35 cellular contexts compared by ENCODE assay signal in the genomic region with DNA sequence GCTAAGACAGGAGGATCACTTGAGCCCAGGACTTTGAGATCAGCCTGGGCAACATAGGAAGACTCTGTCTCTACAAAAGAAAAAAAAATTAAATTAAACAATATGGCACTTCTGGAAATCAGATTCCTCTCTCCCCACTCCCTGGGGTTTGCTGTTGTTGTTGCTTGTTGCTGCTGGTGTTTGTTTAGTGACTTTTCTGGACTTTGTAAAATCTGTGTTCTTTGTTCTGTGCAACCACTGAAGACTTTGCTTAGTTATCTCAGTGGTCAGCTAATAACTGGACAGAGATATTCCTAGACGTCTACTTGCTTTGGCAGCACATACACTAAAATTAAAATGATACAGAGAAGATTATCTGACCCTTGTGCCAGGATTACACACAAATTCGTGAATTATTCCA.
"Had no signal": no experiment of that assay in that cellular context is flagged by ENCODE, and none has a peak within 500 bp of the region (broad histone marks: within the 10 kb centered on the region; RNA-seq: fewer than 3 reads in every experiment).

No MANE protein-coding gene starts in this region.

- H3K27ac ChIP-seq: ascending aorta, cardiac muscle cell, VCaP had no signal

- H3K4me3 ChIP-seq: ascending aorta, cardiac muscle cell had no signal

- H3K4me1 Mint-ChIP-seq: activated B cell treated with CpG ODN at 0.5 μM for 24 hours; activated CD4-positive, alpha-beta T cell treated with anti-CD3 and anti-CD28 coated beads, Interleukin-2, amount 10 ng/mL, durations not matched to agents 24 days and 14 days; activated naive CD8-positive, alpha-beta T cell treated with anti-CD3 and anti-CD28 coated beads, Interleukin-2, amount 50 U/mL, for 24 hours; central memory CD8-positive, alpha-beta T cell had no signal

- H3K4me3 Mint-ChIP-seq: activated B cell treated with CpG ODN at 0.5 μM for 24 hours; activated CD4-positive, alpha-beta memory T cell treated with anti-CD3 and anti-CD28 coated beads for 36 hours; activated CD4-positive, alpha-beta T cell treated with anti-CD3 and anti-CD28 coated beads, Interleukin-2, amount 10 ng/mL, durations not matched to agents 24 days and 14 days; activated CD8-positive, alpha-beta T cell treated with anti-CD3 and anti-CD28 coated beads for 36 hours; activated naive CD8-positive, alpha-beta T cell; activated naive CD8-positive, alpha-beta T cell treated with anti-CD3 and anti-CD28 coated beads, Interleukin-2, amount 10 ng/mL, durations not matched to agents 7 days and 5 days; activated naive CD8-positive, alpha-beta T cell treated with anti-CD3 and anti-CD28 coated beads, Interleukin-2, amount 50 U/mL, for 24 hours; activated T-cell treated with anti-CD3 and anti-CD28 coated beads, Interleukin-2, amount 50 U/mL, for 24 hours; brain; central memory CD8-positive, alpha-beta T cell; T-helper 1 cell treated with Interleukin-12 subunit alpha and Interleukin-12 subunit beta and Interleukin-4 antibody, amounts not matched to agents 30 μg/mL and 1 μg/mL, for 36 hours; T-helper 2 cell treated with Interferon-gamma antibody and Interleukin-4, amounts not matched to agents 5 μg/mL and 100 μg/mL, for 36 hours had no signal

- H3K27ac Mint-ChIP-seq: activated B cell treated with CpG ODN at 0.5 μM for 24 hours; activated CD4-positive, alpha-beta memory T cell treated with anti-CD3 and anti-CD28 coated beads for 36 hours; activated CD4-positive, alpha-beta T cell treated with anti-CD3 and anti-CD28 coated beads, Interleukin-2, amount 10 ng/mL, durations not matched to agents 24 days and 14 days; activated CD8-positive, alpha-beta T cell treated with anti-CD3 and anti-CD28 coated beads for 36 hours; activated naive CD8-positive, alpha-beta T cell; activated naive CD8-positive, alpha-beta T cell treated with anti-CD3 and anti-CD28 coated beads, Interleukin-2, amount 10 ng/mL, durations not matched to agents 7 days and 5 days; activated naive CD8-positive, alpha-beta T cell treated with anti-CD3 and anti-CD28 coated beads, Interleukin-2, amount 50 U/mL, for 24 hours; activated T-cell treated with anti-CD3 and anti-CD28 coated beads, Interleukin-2, amount 50 U/mL, for 24 hours; activated T-helper 2 cell treated with anti-CD3 and anti-CD28 coated beads, Interferon-gamma antibody, Interleukin-2, Interleukin-4, amounts not matched to agents 10 μg/mL and 5 μg/mL and 100 μg/mL, durations not matched to agents 14 hours and 24 hours and 36 hours; T-helper 1 cell treated with Interleukin-12 subunit alpha and Interleukin-12 subunit beta and Interleukin-4 antibody, amounts not matched to agents 30 μg/mL and 1 μg/mL, for 36 hours; T-helper 2 cell treated with Interferon-gamma antibody and Interleukin-4, amounts not matched to agents 5 μg/mL and 100 μg/mL, for 36 hours had no signal

- FAIRE-seq: bronchial epithelial cell, TTC549 had no signal

- H3K27me3 ChIP-seq: ascending aorta, cardiac muscle cell had no signal

- H3K9me3 Mint-ChIP-seq: activated B cell treated with CpG ODN at 0.5 μM for 24 hours; activated CD4-positive, alpha-beta memory T cell treated with anti-CD3 and anti-CD28 coated beads for 36 hours; activated CD4-positive, alpha-beta T cell treated with anti-CD3 and anti-CD28 coated beads, Interleukin-2, amount 10 ng/mL, durations not matched to agents 24 days and 14 days; activated CD8-positive, alpha-beta T cell treated with anti-CD3 and anti-CD28 coated beads for 36 hours; activated naive CD8-positive, alpha-beta T cell treated with anti-CD3 and anti-CD28 coated beads, Interleukin-2, amount 10 ng/mL, durations not matched to agents 7 days and 5 days; activated naive CD8-positive, alpha-beta T cell treated with anti-CD3 and anti-CD28 coated beads, Interleukin-2, amount 50 U/mL, for 24 hours; activated T-cell treated with anti-CD3 and anti-CD28 coated beads, Interleukin-2, amount 50 U/mL, for 24 hours; activated T-helper 2 cell treated with anti-CD3 and anti-CD28 coated beads, Interferon-gamma antibody, Interleukin-2, Interleukin-4, amounts not matched to agents 10 μg/mL and 5 μg/mL and 100 μg/mL, durations not matched to agents 14 hours and 24 hours and 36 hours; central memory CD8-positive, alpha-beta T cell; T-helper 1 cell treated with Interleukin-12 subunit alpha and Interleukin-12 subunit beta and Interleukin-4 antibody, amounts not matched to agents 30 μg/mL and 1 μg/mL, for 36 hours; T-helper 2 cell treated with Interferon-gamma antibody and Interleukin-4, amounts not matched to agents 5 μg/mL and 100 μg/mL, for 36 hours had no signal

- H3K27me3 Mint-ChIP-seq: activated CD8-positive, alpha-beta T cell treated with anti-CD3 and anti-CD28 coated beads for 36 hours; activated naive CD8-positive, alpha-beta T cell had no signal

- DNase-seq: activated B cell treated with CpG ODN at 0.5 μM for 24 hours; activated CD4-positive, alpha-beta memory T cell treated with anti-CD3 and anti-CD28 coated beads for 36 hours; activated CD4-positive, alpha-beta T cell treated with anti-CD3 and anti-CD28 coated beads for 4 hours; activated CD4-positive, alpha-beta T cell treated with anti-CD3 and anti-CD28 coated beads, Interleukin-2, amount 10 ng/mL, durations not matched to agents 24 days and 14 days; activated CD4-positive, alpha-beta T cell treated with anti-CD3 and anti-CD28 coated beads, Interleukin-2, amount 50 U/mL, for 1 hour; activated CD4-positive, alpha-beta T cell treated with anti-CD3 and anti-CD28 coated beads, Interleukin-2, amount 50 U/mL, for 4 hours; activated CD4-positive, CD25-positive, alpha-beta regulatory T cell treated with anti-CD3 and anti-CD28 coated beads, Interleukin-2, amount 50 U/mL, for 72 hours; activated CD8-positive, alpha-beta memory T cell treated with anti-CD3 and anti-CD28 coated beads, Interleukin-2, amount 50 U/mL, for 48 hours; activated CD8-positive, alpha-beta T cell treated with anti-CD3 and anti-CD28 coated beads for 36 hours; activated effector memory CD4-positive, alpha-beta T cell treated with Interleukin-2 at 50 U/mL for 16 hours; activated gamma-delta T cell; activated naive CD4-positive, alpha-beta T cell treated with anti-CD3 and anti-CD28 coated beads, Interleukin-2, amount 50 U/mL, for 16 hours; activated naive CD4-positive, alpha-beta T cell treated with Interleukin-2 at 50 U/mL for 16 hours; activated naive CD8-positive, alpha-beta T cell treated with anti-CD3 and anti-CD28 coated beads, Interleukin-2, amount 10 ng/mL, durations not matched to agents 7 days and 5 days; activated naive CD8-positive, alpha-beta T cell treated with anti-CD3 and anti-CD28 coated beads, Interleukin-2, amount 50 U/mL, for 24 hours; activated T-cell treated with anti-CD3 and anti-CD28 coated beads, Interleukin-2, amount 50 U/mL, for 24 hours; activated T-cell treated with anti-CD3 and anti-CD28 coated beads, Interleukin-2, amount 50 U/mL, for 48 hours; amygdala; anterior cingulate cortex; caudate nucleus; cerebellar nuclear complex; T-helper 1 cell; T-helper 2 cell; T-helper 9 cell had no signal

- H3K36me3 Mint-ChIP-seq: activated CD4-positive, alpha-beta memory T cell treated with anti-CD3 and anti-CD28 coated beads for 36 hours; activated naive CD8-positive, alpha-beta T cell; activated naive CD8-positive, alpha-beta T cell treated with anti-CD3 and anti-CD28 coated beads, Interleukin-2, amount 10 ng/mL, durations not matched to agents 7 days and 5 days; brain had no signal

- H3K9me3 ChIP-seq: ascending aorta had no signal

- ATAC-seq: activated CD8-positive, alpha-beta T cell treated with anti-CD3 and anti-CD28 coated beads for 36 hours; activated naive CD8-positive, alpha-beta T cell treated with anti-CD3 and anti-CD28 coated beads, Interleukin-2, amount 50 U/mL, for 24 hours had no signal

- H3K36me3 ChIP-seq: ascending aorta, cardiac muscle cell had no signal
